In the genomic region with DNA sequence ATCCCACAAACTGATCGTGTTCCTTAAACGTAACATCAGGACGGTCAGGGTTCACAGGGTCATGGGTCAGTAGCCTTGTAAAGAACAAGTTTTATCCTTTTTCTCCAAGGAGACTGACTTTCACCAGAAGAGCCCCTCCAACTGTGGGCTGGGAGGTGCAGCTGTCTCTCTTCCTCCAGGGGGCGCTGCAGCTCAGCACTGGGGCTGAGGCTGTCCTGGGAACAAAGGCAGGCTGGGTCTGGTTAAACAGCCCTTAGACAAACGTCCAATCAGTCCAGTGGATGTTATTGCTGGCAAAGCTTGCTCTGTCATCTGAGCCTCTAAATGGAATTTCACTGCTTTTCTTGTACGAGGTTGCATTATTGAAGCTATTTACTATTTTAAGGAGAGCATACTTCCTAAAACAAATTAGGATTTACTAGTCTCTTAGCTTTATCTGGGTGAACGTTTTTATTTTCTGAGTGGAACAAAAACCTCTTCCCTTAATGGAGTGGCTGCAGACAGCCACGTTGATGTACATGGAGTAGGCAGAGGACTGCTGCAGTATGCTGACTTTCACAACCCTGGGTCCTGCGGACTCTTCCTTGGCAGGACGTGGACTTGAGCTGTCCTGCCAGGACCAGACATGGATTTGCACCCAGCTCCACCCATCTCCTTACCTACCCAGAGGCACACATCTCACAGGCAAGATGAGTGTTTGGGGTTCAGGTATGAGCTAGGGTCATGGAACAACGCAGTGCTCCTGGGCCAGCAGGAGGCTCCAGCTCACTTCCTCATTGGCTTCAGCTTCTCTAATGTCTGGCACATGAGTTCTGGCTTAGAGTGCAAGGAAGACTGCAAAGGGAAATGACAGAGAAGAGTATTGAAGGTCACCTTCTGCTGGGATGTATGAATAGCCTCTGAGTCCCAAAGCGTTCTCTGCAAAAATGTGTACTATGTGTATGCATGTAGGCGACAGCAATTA, we compare ENCODE assay signal across 1 cellular context.
TF ChIP-seq lines count a peak whose summit lies in the region.

No MANE protein-coding gene starts in this region.

TF ChIP-seq in HCT116, 20 proteins besides CTCF, POLR2A, EP300 and RAD21 (continued from another document):
- TF ChIP-seq POLR2AphosphoS5 (IDR thresholded peaks at IDR 0.05; ENCODE audit: low read depth, low read length) = no peak; the same call in 1 of the 2 replicates
- TF ChIP-seq SP1 (IDR thresholded peaks at IDR 0.05; ENCODE audit: low read depth) = no peak
- TF ChIP-seq YY1 (IDR thresholded peaks at IDR 0.05; ENCODE audit: extremely low read depth, insufficient replicate concordance, low read depth, low read length) = no peak
- TF ChIP-seq FOSL1 (IDR thresholded peaks at IDR 0.05; ENCODE audit: low read depth) = no peak
- no peak for TF ChIP-seq SRF (IDR thresholded peaks at IDR 0.05; ENCODE audit: low read depth)
- TF ChIP-seq, protein P1, sequence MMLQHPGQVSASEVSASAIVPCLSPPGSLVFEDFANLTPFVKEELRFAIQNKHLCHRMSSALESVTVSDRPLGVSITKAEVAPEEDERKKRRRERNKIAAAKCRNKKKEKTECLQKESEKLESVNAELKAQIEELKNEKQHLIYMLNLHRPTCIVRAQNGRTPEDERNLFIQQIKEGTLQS (IDR thresholded peaks at IDR 0.05) = no peak
- no peak for TF ChIP-seq JUND (IDR thresholded peaks at IDR 0.05)
